8 cellular contexts compared by ENCODE assay signal in genomic region chr14:35402323-35403084, GRCh38. TPM values are rescaled to one million over a fixed set of nuclear protein-coding genes. Genes with fewer than 3 reads are reported as not detected.
A peak's percentile ranks its signal among the peaks of the same experiment; 100 is the strongest.
DNase-seq lines count a peak whose midpoint lies in the region; ATAC-seq, FAIRE-seq and TF ChIP-seq lines count a peak whose summit lies in the region.

No MANE protein-coding gene starts in this region.

- H3K36me3 Mint-ChIP-seq in T-cell = peaks cover 44% of the 10 kb centered on the region
- peaks cover 20 to 24% of the 10 kb centered on the region in 2 donors for H3K36me3 Mint-ChIP-seq in naive B cell

- H3K4me1 Mint-ChIP-seq in T-cell = peaks cover 65 to 74% (median 72%) of the 10 kb centered on the region in 3 donors
- peaks cover 60 to 87% (median 80%) of the 10 kb centered on the region in 3 donors for H3K4me1 Mint-ChIP-seq in naive B cell

- H3K9ac ChIP-seq in colonic mucosa (ENCODE audit: low read depth in 2 of 2, low read length in 2 of 2) = peak overlapping the region; percentile 86 to 98

- peaks cover 23% of the 10 kb centered on the region for H3K36me3 ChIP-seq in colonic mucosa

- H3K4me1 ChIP-seq in colonic mucosa = peaks cover 11% of the 10 kb centered on the region

- H3K27me3 Mint-ChIP-seq in T-cell (no peaks in the 10 kb centered on the region), naive B cell (no peaks in the 10 kb centered on the region)

- intact Hi-C loops in colonic mucosa (cut with DNase I) = loop anchor here (5.0 to 10.0 kb wide), 2 partner anchors 60 to 358 kb away; partner anchors contain the start of gene FAM177A1

- POLR2A ChIA-PET in T-cell (lab: Charles Lee) = interaction anchor here (0.5 to 6.3 kb wide), 28 partner anchors 13 to 1384 kb away, joined by 3 to 242 read pairs (median 5); partner anchors contain the start of genes PSMA6 (in 2 of the 2), FAM177A1 (in 1 of the 2), PPP2R3C (in 1 of the 2) and PRORP (in 1 of the 2)
- POLR2A ChIA-PET in HEK293T (lab: Yijun Ruan, JAX) = interaction anchor here (3.0 to 4.5 kb wide), 2 partner anchors 9 to 110 kb away, joined by 17 to 45 read pairs; partner anchors contain the start of gene PSMA6

- ATAC-seq in T-cell (replicated peaks in 1 of 4) (peak in 1 of 4 experiments; percentile 5), naive B cell (ENCODE audit: low read depth in 2 of 2) (no peak)

- H3K4me3 Mint-ChIP-seq in T-cell (peak overlapping the region; percentile 91 to 94 (median 93)), naive B cell (peak overlapping the region; percentile 91 to 98 (median 96))

- DNase-seq in CD1c-positive myeloid dendritic cell (ENCODE audit: extremely low spot score) (peak; percentile 23), T-cell (peak in 28 of 34 experiments; percentile 15 to 52 (median 35)), colonic mucosa (peak; percentile 63), naive B cell (no peak), foreskin melanocyte (no peak), H54 (ENCODE audit: insufficient read length, low spot score) (no peak), HEK293T (ENCODE audit: extremely low spot score) (no peak), DMS 273 treated with DMSO at 0.1 percent for 48 hours (lab: John Stamatoyannopoulos, UW) (no peak)

- FAIRE-seq in H54 (lab: Jason Lieb, UNC) = no peak

- no peak for TF ChIP-seq CTCF in colonic mucosa (IDR thresholded peaks at IDR 0.05)

- H3K4me3 ChIP-seq in colonic mucosa = peak overlapping the region; percentile 72

- CTCF ChIA-PET in T-cell (lab: Charles Lee) (interaction anchor here (0.6 to 4.7 kb wide), 10 partner anchors 14 to 262 kb away, joined by 3 to 20 read pairs (median 10); partner anchors contain the start of gene PSMA6 (in 1 of the 2)), HEK293T (lab: Yijun Ruan, JAX) (interaction anchor here (2.3 kb wide), 1 partner anchor 262 kb away, joined by 15 read pairs; no protein-coding TSS in a partner anchor)

- no peaks in the 10 kb centered on the region for H3K9me3 ChIP-seq in colonic mucosa

- H3K9me3 Mint-ChIP-seq in T-cell (no peaks in the 10 kb centered on the region), naive B cell (no peaks in the 10 kb centered on the region)

- no peak for TF ChIP-seq POLR2A in H54 (IDR thresholded peaks at IDR 0.05; ENCODE audit: low read depth, low read length)

- H3K27ac ChIP-seq in colonic mucosa = peak overlapping the region; percentile 99

- no peaks in the 10 kb centered on the region for H3K27me3 ChIP-seq in colonic mucosa

- H3K27ac Mint-ChIP-seq in T-cell (peak overlapping the region; percentile 97), naive B cell (peak overlapping the region; percentile 96 to 100 (median 99))

TF ChIP-seq in HEK293T, 16 proteins besides CTCF, POLR2A, EP300 and RAD21:
- TF ChIP-seq L3MBTL2 (conservative IDR thresholded peaks at IDR 0.05) = no peak
- no peak for TF ChIP-seq FOXA1 (IDR thresholded peaks at IDR 0.05)
- no peak for TF ChIP-seq PKNOX1 (IDR thresholded peaks at IDR 0.05)
- TF ChIP-seq ZNF384 (IDR thresholded peaks at IDR 0.05) = no peak
- TF ChIP-seq SUZ12 (IDR thresholded peaks at IDR 0.05) = no peak
- no peak for TF ChIP-seq HDGF (IDR thresholded peaks at IDR 0.05; ENCODE audit: borderline replicate concordance)
- no peak for TF ChIP-seq CTBP1 (IDR thresholded peaks at IDR 0.05; ENCODE audit: borderline replicate concordance)
- TF ChIP-seq FOXK2 (IDR thresholded peaks at IDR 0.05) = no peak
- no peak for TF ChIP-seq ELF4 (IDR thresholded peaks at IDR 0.05)
- no peak for TF ChIP-seq BHLHE40 (IDR thresholded peaks at IDR 0.05; ENCODE audit: borderline replicate concordance)

RNA-seq across cellular contexts. Expression of gene NFKBIA, which starts 2.0 kb away (rescaled TPM):
- total RNA-seq in T-cell = 1,000 to 10,000 TPM in 2 of 5 donors, 100 to 1,000 TPM in 3; 129 to 1,245 (median 169) TPM
- total RNA-seq in colonic mucosa = 100 to 1,000 TPM in 1 of 2 donors, 10 to 100 TPM in 1; 78.2 to 125 TPM
- polyA plus RNA-seq in naive B cell (ENCODE audit: low read depth in 6 of 6) = 1,000 to 10,000 TPM in 2 of 6 donors, 100 to 1,000 TPM in 4; 570 to 1,223 (median 765) TPM

Comparison
In these comparisons a context has a peak if more than half of its experiments do, and no peak if none do; other contexts are left out.
1. DNase-seq: peak in CD1c-positive myeloid dendritic cell (single experiment), T-cell (28 of 34) and colonic mucosa (single experiment); none in naive B cell (single experiment), foreskin melanocyte (single experiment), H54 (single experiment), HEK293T (single experiment) and DMS 273 treated with DMSO at 0.1 percent for 48 hours (single experiment).